In genomic region chr2:36513661-36514060, GRCh38 we compare ENCODE assay signal across 2 cellular contexts.
TF ChIP-seq lines count a peak whose summit lies in the region.

No MANE protein-coding gene starts in this region.

TF ChIP-seq in HepG2, 621 proteins besides CTCF, POLR2A, EP300 and RAD21:
- TF ChIP-seq TFAP4 (IDR thresholded peaks at IDR 0.05; ENCODE audit: borderline replicate concordance, low read depth) = no peak
- no peak for TF ChIP-seq ATAD3A (CRISPR knock-in tag; IDR thresholded peaks at IDR 0.05)
- TF ChIP-seq, protein P1, sequence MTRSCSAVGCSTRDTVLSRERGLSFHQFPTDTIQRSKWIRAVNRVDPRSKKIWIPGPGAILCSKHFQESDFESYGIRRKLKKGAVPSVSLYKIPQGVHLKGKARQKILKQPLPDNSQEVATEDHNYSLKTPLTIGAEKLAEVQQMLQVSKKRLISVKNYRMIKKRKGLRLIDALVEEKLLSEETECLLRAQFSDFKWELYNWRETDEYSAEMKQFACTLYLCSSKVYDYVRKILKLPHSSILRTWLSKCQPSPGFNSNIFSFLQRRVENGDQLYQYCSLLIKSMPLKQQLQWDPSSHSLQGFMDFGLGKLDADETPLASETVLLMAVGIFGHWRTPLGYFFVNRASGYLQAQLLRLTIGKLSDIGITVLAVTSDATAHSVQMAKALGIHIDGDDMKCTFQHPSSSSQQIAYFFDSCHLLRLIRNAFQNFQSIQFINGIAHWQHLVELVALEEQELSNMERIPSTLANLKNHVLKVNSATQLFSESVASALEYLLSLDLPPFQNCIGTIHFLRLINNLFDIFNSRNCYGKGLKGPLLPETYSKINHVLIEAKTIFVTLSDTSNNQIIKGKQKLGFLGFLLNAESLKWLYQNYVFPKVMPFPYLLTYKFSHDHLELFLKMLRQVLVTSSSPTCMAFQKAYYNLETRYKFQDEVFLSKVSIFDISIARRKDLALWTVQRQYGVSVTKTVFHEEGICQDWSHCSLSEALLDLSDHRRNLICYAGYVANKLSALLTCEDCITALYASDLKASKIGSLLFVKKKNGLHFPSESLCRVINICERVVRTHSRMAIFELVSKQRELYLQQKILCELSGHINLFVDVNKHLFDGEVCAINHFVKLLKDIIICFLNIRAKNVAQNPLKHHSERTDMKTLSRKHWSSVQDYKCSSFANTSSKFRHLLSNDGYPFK (CRISPR knock-in tag; IDR thresholded peaks at IDR 0.05; ENCODE audit: borderline replicate concordance) = no peak
- peak; percentile 16 for TF ChIP-seq RBM22 (optimal IDR thresholded peaks at IDR 0.05; ENCODE audit: low read length)
TF ChIP-seq in HepG2: peak in this region for 1.

TF ChIP-seq in GM12878, 131 proteins besides CTCF, POLR2A, EP300 and RAD21:
- TF ChIP-seq CHD4 (IDR thresholded peaks at IDR 0.05) = no peak
- peak; percentile 30; the same call in 1 of the 2 replicates for TF ChIP-seq RUNX3 (IDR thresholded peaks at IDR 0.05; ENCODE audit: low read length)
